8 cellular contexts compared by ENCODE assay signal in the genomic region with DNA sequence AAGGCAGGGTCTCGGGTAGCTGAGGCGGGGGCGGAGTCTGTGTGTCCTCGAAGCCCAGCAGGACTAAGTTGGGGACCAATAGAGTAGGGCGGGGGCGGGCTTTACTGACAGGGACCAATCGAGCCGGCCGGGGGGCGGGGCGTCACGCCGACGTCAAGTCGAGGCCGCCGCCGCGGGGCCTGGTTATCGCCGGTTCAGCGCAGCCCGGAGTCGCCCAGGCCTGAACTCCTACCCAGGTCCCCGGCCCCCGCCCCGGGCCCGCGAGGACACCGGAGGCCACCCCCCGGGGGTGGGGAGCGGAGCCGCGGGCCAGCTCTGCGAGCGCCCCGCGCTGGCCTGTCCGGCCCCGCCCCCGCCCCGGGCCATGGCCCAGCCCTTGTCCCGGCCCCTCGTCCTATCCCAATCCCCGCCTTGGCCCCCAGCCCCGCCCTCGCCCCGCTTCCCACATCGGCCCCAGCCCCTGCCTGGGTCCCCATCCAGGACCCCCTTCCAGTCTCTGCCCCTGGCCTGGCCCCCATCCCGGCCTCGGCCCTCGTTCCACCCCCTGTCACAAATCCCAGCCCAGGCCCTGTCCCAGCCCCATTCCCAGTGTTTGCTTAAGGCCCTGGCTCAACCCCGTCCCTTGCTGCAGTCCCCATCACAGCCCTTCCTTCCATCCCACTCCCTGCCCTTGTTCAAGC. TPM values are rescaled to one million over a fixed set of nuclear protein-coding genes. Genes with fewer than 3 reads are reported as not detected.
DNase-seq lines count a peak whose midpoint lies in the region; TF ChIP-seq lines count a peak whose summit lies in the region.

A gene with protein sequence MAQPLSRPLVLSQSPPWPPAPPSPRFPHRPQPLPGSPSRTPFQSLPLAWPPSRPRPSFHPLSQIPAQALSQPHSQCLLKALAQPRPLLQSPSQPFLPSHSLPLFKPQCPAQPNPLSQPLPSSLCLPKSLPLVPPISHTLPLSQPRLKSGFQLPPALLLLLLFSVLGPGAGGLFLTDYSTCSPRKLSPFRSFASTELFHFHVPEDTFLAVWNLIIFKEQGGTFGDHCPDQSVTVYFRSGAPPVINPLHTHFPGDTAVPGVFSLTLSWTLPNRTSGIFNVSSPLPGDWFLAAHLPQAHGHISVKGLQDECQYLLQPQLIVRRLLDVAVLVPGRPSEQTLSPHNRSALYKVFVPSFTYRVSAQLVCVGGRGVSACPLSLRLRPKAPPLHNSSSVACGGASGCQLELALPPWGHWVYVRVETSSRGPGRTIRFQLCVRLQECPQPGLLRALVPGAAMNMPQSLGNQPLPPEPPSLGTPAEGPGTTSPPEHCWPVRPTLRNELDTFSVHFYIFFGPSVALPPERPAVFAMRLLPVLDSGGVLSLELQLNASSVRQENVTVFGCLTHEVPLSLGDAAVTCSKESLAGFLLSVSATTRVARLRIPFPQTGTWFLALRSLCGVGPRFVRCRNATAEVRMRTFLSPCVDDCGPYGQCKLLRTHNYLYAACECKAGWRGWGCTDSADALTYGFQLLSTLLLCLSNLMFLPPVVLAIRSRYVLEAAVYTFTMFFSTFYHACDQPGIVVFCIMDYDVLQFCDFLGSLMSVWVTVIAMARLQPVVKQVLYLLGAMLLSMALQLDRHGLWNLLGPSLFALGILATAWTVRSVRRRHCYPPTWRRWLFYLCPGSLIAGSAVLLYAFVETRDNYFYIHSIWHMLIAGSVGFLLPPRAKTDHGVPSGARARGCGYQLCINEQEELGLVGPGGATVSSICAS (plus strand): TSS at position 145 of the 680 bp plus-strand sequence. CDS start 220 bp downstream, at position 365.

- TF ChIP-seq CTCF in HEK293 (tag by site-specific recombination; IDR thresholded peaks at IDR 0.05), result no peak

- H3K9me3 ChIP-seq in HEK293 (ENCODE audit: control insufficient read depth, insufficient read depth, low read depth, low read length), result no peaks in the 10 kb centered on the region

- H3K9me3 Mint-ChIP-seq in activated naive CD4-positive, alpha-beta T cell treated with anti-CD3 and anti-CD28 coated beads for 36 hours, result no peaks in the 10 kb centered on the region

- in situ Hi-C loops in SK-MEL-5 (cut with HindIII; ENCODE audit: low pct_unique_long_range_greater_than_20kb, low sequenced_read_pairs), result no loop called here

- intact Hi-C loops in activated naive CD4-positive, alpha-beta T cell treated with anti-CD3 and anti-CD28 coated beads for 36 hours (cut with micrococcal nuclease), result loop anchor here (2.0 to 5.0 kb wide), 3 partner anchors 72 to 712 kb away; a partner anchor contains a TSS

- H3K4me1 ChIP-seq in HEK293 (ENCODE audit: control insufficient read depth, insufficient read depth, low read length), result peaks cover 4% of the 10 kb centered on the region; the same call in 1 of the 2 replicates

- POLR2A ChIA-PET in HEK293 (lab: Yijun Ruan, JAX), result interaction anchor here (1.0 kb wide), 3 partner anchors 15 to 97 kb away, joined by 5 to 6 read pairs (median 5); a partner anchor contains a TSS

- H3K27me3 Mint-ChIP-seq in activated naive CD4-positive, alpha-beta T cell treated with anti-CD3 and anti-CD28 coated beads for 36 hours (ENCODE audit: low read depth), result peaks cover 2% of the 10 kb centered on the region

- peak within 1 kb of the TSS; percentile 89 for H3K4me3 Mint-ChIP-seq in activated naive CD4-positive, alpha-beta T cell treated with anti-CD3 and anti-CD28 coated beads for 36 hours

- no peaks in the 10 kb centered on the region for H3K36me3 Mint-ChIP-seq in activated naive CD4-positive, alpha-beta T cell treated with anti-CD3 and anti-CD28 coated beads for 36 hours (ENCODE audit: low read depth)

- H3K4me3 ChIP-seq in HEK293 (ENCODE audit: low read depth, low read length), result peak within 1 kb of the TSS; percentile 59

- H3K27ac ChIP-seq in HEK293 (ENCODE audit: extremely low read depth, low read depth, low read length), result peak within 1 kb of the TSS; percentile 34; the same call in 1 of the 2 replicates

- H3K36me3 ChIP-seq in HEK293 (ENCODE audit: control insufficient read depth in 2 of 2, insufficient read depth in 1 of 2, low read length in 2 of 2), result no peaks in the 10 kb centered on the region

- CTCF ChIA-PET in HEK293 (lab: Yijun Ruan, JAX), result interaction anchor here (0.6 to 1.0 kb wide), 4 partner anchors 16 to 752 kb away, joined by 3 to 5 read pairs (median 3); no protein-coding TSS in a partner anchor
- CTCF ChIA-PET in activated naive CD4-positive, alpha-beta T cell treated with anti-CD3 and anti-CD28 coated beads for 36 hours (lab: Charles Lee), result interaction anchor here (1.0 to 2.2 kb wide), 3 partner anchors 15 to 53 kb away, joined by 3 to 11 read pairs (median 8); no protein-coding TSS in a partner anchor

- peak; percentile 92 for DNase-seq in EH (ENCODE audit: low read depth)
- DNase-seq in MV-4-11 (lab: John Stamatoyannopoulos, UW), result peak; percentile 74
- peak; percentile 88 for DNase-seq in SK-MEL-5 (ENCODE audit: low read depth, low spot score)
- peak; percentile 96 for DNase-seq in activated naive CD4-positive, alpha-beta T cell treated with anti-CD3 and anti-CD28 coated beads for 36 hours
- DNase-seq in globus pallidus (ENCODE audit: low spot score), result peak; percentile 94
- peak; percentile 45 to 98 (median 90) for DNase-seq in nucleus accumbens (lab: John Stamatoyannopoulos, UW)
- DNase-seq in superior temporal gyrus (ENCODE audit: extremely low spot score), result peak; percentile 83

- peak within 1 kb of the TSS; percentile 59 for H3K27ac Mint-ChIP-seq in activated naive CD4-positive, alpha-beta T cell treated with anti-CD3 and anti-CD28 coated beads for 36 hours

- peaks cover 24% of the 10 kb centered on the region for H3K4me1 Mint-ChIP-seq in activated naive CD4-positive, alpha-beta T cell treated with anti-CD3 and anti-CD28 coated beads for 36 hours (ENCODE audit: low read depth)

TF ChIP-seq in HEK293, 187 proteins besides CTCF, POLR2A, EP300 and RAD21 (continues in another document):
- TF ChIP-seq SP2 (tag by site-specific recombination; IDR thresholded peaks at IDR 0.05) (peak; percentile 62), OVOL3 (tag by site-specific recombination; IDR thresholded peaks at IDR 0.05) (no peak), SALL2 (tag by site-specific recombination; IDR thresholded peaks at IDR 0.05; ENCODE audit: borderline replicate concordance) (no peak), ZNF335 (tag by site-specific recombination; conservative IDR thresholded peaks at IDR 0.05) (peak; percentile 55), ZNF768 (tag by site-specific recombination; IDR thresholded peaks at IDR 0.05) (no peak), ZNF184 (tag by site-specific recombination; IDR thresholded peaks at IDR 0.05) (no peak), ZNF560 (tag by site-specific recombination; IDR thresholded peaks at IDR 0.05; ENCODE audit: borderline replicate concordance) (no peak), SP3 (tag by site-specific recombination; IDR thresholded peaks at IDR 0.05) (0 out of 2 replicates have a peak, but pooled peaks have one; percentile 3), ZNF341 (tag by site-specific recombination; IDR thresholded peaks at IDR 0.05; ENCODE audit: low read depth) (peak; percentile 34; the same call in 1 of the 2 replicates), ZBTB20 (tag by site-specific recombination; IDR thresholded peaks at IDR 0.05) (peak; percentile 76), ZBTB48 (tag by site-specific recombination; IDR thresholded peaks at IDR 0.05) (peak; percentile 83), ZNF24 (tag by site-specific recombination; IDR thresholded peaks at IDR 0.05) (no peak), ZNF791 (tag by site-specific recombination; IDR thresholded peaks at IDR 0.05) (no peak), ZNF121 (tag by site-specific recombination; IDR thresholded peaks at IDR 0.05) (no peak)
- TF ChIP-seq, protein P1, sequence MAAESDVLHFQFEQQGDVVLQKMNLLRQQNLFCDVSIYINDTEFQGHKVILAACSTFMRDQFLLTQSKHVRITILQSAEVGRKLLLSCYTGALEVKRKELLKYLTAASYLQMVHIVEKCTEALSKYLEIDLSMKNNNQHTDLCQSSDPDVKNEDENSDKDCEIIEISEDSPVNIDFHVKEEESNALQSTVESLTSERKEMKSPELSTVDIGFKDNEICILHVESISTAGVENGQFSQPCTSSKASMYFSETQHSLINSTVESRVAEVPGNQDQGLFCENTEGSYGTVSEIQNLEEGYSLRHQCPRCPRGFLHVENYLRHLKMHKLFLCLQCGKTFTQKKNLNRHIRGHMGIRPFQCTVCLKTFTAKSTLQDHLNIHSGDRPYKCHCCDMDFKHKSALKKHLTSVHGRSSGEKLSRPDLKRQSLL (tag by site-specific recombination; IDR thresholded peaks at IDR 0.05), result no peak
- TF ChIP-seq, protein P2, sequence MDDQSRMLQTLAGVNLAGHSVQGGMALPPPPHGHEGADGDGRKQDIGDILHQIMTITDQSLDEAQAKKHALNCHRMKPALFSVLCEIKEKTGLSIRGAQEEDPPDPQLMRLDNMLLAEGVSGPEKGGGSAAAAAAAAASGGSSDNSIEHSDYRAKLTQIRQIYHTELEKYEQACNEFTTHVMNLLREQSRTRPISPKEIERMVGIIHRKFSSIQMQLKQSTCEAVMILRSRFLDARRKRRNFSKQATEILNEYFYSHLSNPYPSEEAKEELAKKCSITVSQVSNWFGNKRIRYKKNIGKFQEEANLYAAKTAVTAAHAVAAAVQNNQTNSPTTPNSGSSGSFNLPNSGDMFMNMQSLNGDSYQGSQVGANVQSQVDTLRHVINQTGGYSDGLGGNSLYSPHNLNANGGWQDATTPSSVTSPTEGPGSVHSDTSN (CRISPR knock-in tag; IDR thresholded peaks at IDR 0.05), result no peak
- TF ChIP-seq, protein P3, sequence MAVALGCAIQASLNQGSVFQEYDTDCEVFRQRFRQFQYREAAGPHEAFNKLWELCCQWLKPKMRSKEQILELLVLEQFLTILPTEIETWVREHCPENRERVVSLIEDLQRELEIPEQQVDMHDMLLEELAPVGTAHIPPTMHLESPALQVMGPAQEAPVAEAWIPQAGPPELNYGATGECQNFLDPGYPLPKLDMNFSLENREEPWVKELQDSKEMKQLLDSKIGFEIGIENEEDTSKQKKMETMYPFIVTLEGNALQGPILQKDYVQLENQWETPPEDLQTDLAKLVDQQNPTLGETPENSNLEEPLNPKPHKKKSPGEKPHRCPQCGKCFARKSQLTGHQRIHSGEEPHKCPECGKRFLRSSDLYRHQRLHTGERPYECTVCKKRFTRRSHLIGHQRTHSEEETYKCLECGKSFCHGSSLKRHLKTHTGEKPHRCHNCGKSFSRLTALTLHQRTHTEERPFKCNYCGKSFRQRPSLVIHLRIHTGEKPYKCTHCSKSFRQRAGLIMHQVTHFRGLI (tag by site-specific recombination; IDR thresholded peaks at IDR 0.05), result no peak

RNA-seq across cellular contexts. Expression of the gene that starts here (rescaled TPM):
- 0.55 and 1.0 TPM in 2 replicates for total RNA-seq in SK-MEL-5 (2014; rRNA removed; shearing (Covaris generic))
- 2.5 and 4.2 TPM in 2 replicates for polyA plus RNA-seq in SK-MEL-5 (2015; cell fraction: cytosol; rRNA removed)
- polyA plus RNA-seq in SK-MEL-5 (2015; cell fraction: nucleus; rRNA removed), result 6.2 and 6.5 TPM in 2 replicates
- 1 to 10 TPM; 6.2 to 6.6 TPM for total RNA-seq in activated naive CD4-positive, alpha-beta T cell treated with anti-CD3 and anti-CD28 coated beads for 36 hours

Comparison
In these comparisons a context has a peak if more than half of its experiments do, and no peak if none do; other contexts are left out.
1. Peak in every context shown above with its lines: DNase-seq, H3K4me3 ChIP-seq and H3K27ac ChIP-seq.